In the genomic region with DNA sequence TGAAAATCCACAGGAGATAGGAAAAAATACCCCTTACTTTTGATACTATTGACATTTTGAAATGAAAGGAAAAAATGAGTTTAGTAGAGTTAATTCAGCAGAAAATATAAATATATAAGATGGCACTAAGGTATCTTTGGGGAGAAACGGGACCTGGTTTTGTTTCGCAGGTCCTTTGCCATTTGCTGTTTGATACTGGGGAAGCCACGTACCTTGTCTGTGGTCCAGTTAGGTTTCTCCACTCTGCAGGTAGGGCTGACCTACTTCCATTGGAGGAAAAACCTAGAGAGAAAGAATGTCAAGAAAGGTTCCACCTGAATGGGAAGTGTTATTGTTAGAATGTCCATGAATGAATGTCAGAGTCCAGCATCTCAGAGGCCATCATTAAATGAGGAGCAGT, we compare ENCODE assay signal across 32 cellular contexts. TPM values are rescaled to one million over a fixed set of nuclear protein-coding genes. Genes with fewer than 3 reads are reported as not detected.
"Had no signal": no experiment of that assay in that cellular context is flagged by ENCODE, and none has a peak within 500 bp of the region (broad histone marks: within the 10 kb centered on the region; RNA-seq: fewer than 3 reads in every experiment).

No MANE protein-coding gene starts in this region.

- H3K27ac Mint-ChIP-seq: activated B cell treated with CpG ODN at 0.5 μM for 24 hours; activated CD4-positive, alpha-beta T cell treated with anti-CD3 and anti-CD28 coated beads, Interleukin-2, amount 10 ng/mL, durations not matched to agents 24 days and 14 days; activated CD8-positive, alpha-beta T cell treated with anti-CD3 and anti-CD28 coated beads for 36 hours; activated naive CD4-positive, alpha-beta T cell treated with anti-CD3 and anti-CD28 coated beads for 36 hours; activated naive CD4-positive, alpha-beta T cell treated with anti-CD3 and anti-CD28 coated beads, Interleukin-2, amount 50 U/mL, for 72 hours; activated naive CD8-positive, alpha-beta T cell treated with anti-CD3 and anti-CD28 coated beads for 36 hours; T-helper 1 cell treated with Interleukin-12 subunit alpha and Interleukin-12 subunit beta and Interleukin-4 antibody, amounts not matched to agents 30 μg/mL and 1 μg/mL, for 36 hours; T-helper 2 cell treated with Interferon-gamma antibody and Interleukin-4, amounts not matched to agents 5 μg/mL and 100 μg/mL, for 36 hours had no signal

- DNase-seq: activated B cell treated with CpG ODN at 0.5 μM for 24 hours; activated CD4-positive, alpha-beta memory T cell treated with anti-CD3 and anti-CD28 coated beads for 36 hours; activated CD4-positive, alpha-beta T cell treated with anti-CD3 and anti-CD28 coated beads for 4 hours; activated CD4-positive, alpha-beta T cell treated with anti-CD3 and anti-CD28 coated beads, Interleukin-2, amount 10 ng/mL, durations not matched to agents 24 days and 14 days; activated CD4-positive, alpha-beta T cell treated with anti-CD3 and anti-CD28 coated beads, Interleukin-2, amount 50 U/mL, for 1 hour; activated CD4-positive, alpha-beta T cell treated with anti-CD3 and anti-CD28 coated beads, Interleukin-2, amount 50 U/mL, for 4 hours; activated CD4-positive, CD25-positive, alpha-beta regulatory T cell treated with anti-CD3 and anti-CD28 coated beads, Interleukin-2, amount 50 U/mL, for 72 hours; activated CD8-positive, alpha-beta memory T cell treated with anti-CD3 and anti-CD28 coated beads, Interleukin-2, amount 50 U/mL, for 4 hours; activated CD8-positive, alpha-beta T cell treated with anti-CD3 and anti-CD28 coated beads for 36 hours; activated effector memory CD4-positive, alpha-beta T cell treated with anti-CD3 and anti-CD28 coated beads, Interleukin-2, amount 50 U/mL, for 16 hours; activated gamma-delta T cell treated with Interleukin-2 at 50 U/mL for 16 hours; activated naive CD4-positive, alpha-beta T cell; activated naive CD4-positive, alpha-beta T cell treated with anti-CD3 and anti-CD28 coated beads for 36 hours; activated naive CD4-positive, alpha-beta T cell treated with anti-CD3 and anti-CD28 coated beads, Interleukin-2, amount 50 U/mL, for 16 hours; activated naive CD8-positive, alpha-beta T cell treated with anti-CD3 and anti-CD28 coated beads for 36 hours; activated T-cell treated with anti-CD3 and anti-CD28 coated beads for 4 hours; activated T-cell treated with anti-CD3 and anti-CD28 coated beads, Interleukin-2, amount 50 U/mL, for 1 hour; activated T-cell treated with anti-CD3 and anti-CD28 coated beads, Interleukin-2, amount 50 U/mL, for 4 hours; activated T-cell treated with anti-CD3 and anti-CD28 coated beads, Interleukin-2, amount 50 U/mL, for 72 hours; adrenal gland; amniotic stem cell; aorta; body of pancreas; brain microvascular endothelial cell; central memory CD4-positive, alpha-beta T cell; T-helper 1 cell; T-helper 9 cell had no signal

- H3K9me3 Mint-ChIP-seq: activated B cell treated with CpG ODN at 0.5 μM for 24 hours; activated CD4-positive, alpha-beta memory T cell treated with anti-CD3 and anti-CD28 coated beads for 36 hours; activated CD4-positive, alpha-beta T cell treated with anti-CD3 and anti-CD28 coated beads, Interleukin-2, amount 10 ng/mL, durations not matched to agents 24 days and 14 days; activated CD8-positive, alpha-beta T cell treated with anti-CD3 and anti-CD28 coated beads for 36 hours; activated naive CD4-positive, alpha-beta T cell treated with anti-CD3 and anti-CD28 coated beads for 36 hours; activated naive CD4-positive, alpha-beta T cell treated with anti-CD3 and anti-CD28 coated beads, Interleukin-2, amount 50 U/mL, for 72 hours; activated naive CD8-positive, alpha-beta T cell treated with anti-CD3 and anti-CD28 coated beads for 36 hours; activated T-cell treated with anti-CD3 and anti-CD28 coated beads, Interleukin-2, amount 50 U/mL, for 4 hours; activated T-helper 1 cell treated with anti-CD3 and anti-CD28 coated beads, Interleukin-12 subunit alpha, Interleukin-12 subunit beta, Interleukin-2, Interleukin-4 antibody, amounts not matched to agents 30 ng/mL and 10 ng/mL and 1 ng/mL, durations not matched to agents 14 hours and 24 hours and 36 hours; T-helper 1 cell treated with Interleukin-12 subunit alpha and Interleukin-12 subunit beta and Interleukin-4 antibody, amounts not matched to agents 30 μg/mL and 1 μg/mL, for 36 hours; T-helper 2 cell treated with Interferon-gamma antibody and Interleukin-4, amounts not matched to agents 5 μg/mL and 100 μg/mL, for 36 hours had no signal

- H3K36me3 Mint-ChIP-seq: activated CD4-positive, alpha-beta memory T cell treated with anti-CD3 and anti-CD28 coated beads for 36 hours; activated naive CD4-positive, alpha-beta T cell treated with anti-CD3 and anti-CD28 coated beads, Interleukin-2, amount 50 U/mL, for 72 hours; activated naive CD8-positive, alpha-beta T cell treated with anti-CD3 and anti-CD28 coated beads for 36 hours had no signal

- ATAC-seq: activated CD8-positive, alpha-beta T cell treated with anti-CD3 and anti-CD28 coated beads for 36 hours; activated naive CD4-positive, alpha-beta T cell treated with anti-CD3 and anti-CD28 coated beads, Interleukin-2, amount 50 U/mL, for 72 hours; activated T-cell treated with anti-CD3 and anti-CD28 coated beads, Interleukin-2, amount 50 U/mL, for 4 hours; activated T-cell treated with anti-CD3 and anti-CD28 coated beads, Interleukin-2, amount 50 U/mL, for 72 hours; body of pancreas had no signal

- H3K4me3 Mint-ChIP-seq: activated B cell treated with CpG ODN at 0.5 μM for 24 hours; activated CD4-positive, alpha-beta memory T cell treated with anti-CD3 and anti-CD28 coated beads for 36 hours; activated CD4-positive, alpha-beta T cell treated with anti-CD3 and anti-CD28 coated beads, Interleukin-2, amount 10 ng/mL, durations not matched to agents 24 days and 14 days; activated CD8-positive, alpha-beta T cell treated with anti-CD3 and anti-CD28 coated beads for 36 hours; activated naive CD4-positive, alpha-beta T cell treated with anti-CD3 and anti-CD28 coated beads for 36 hours; activated naive CD8-positive, alpha-beta T cell treated with anti-CD3 and anti-CD28 coated beads for 36 hours; activated T-cell treated with anti-CD3 and anti-CD28 coated beads, Interleukin-2, amount 50 U/mL, for 4 hours; activated T-helper 1 cell treated with anti-CD3 and anti-CD28 coated beads, Interleukin-12 subunit alpha, Interleukin-12 subunit beta, Interleukin-2, Interleukin-4 antibody, amounts not matched to agents 30 ng/mL and 10 ng/mL and 1 ng/mL, durations not matched to agents 14 hours and 24 hours and 36 hours; T-helper 1 cell treated with Interleukin-12 subunit alpha and Interleukin-12 subunit beta and Interleukin-4 antibody, amounts not matched to agents 30 μg/mL and 1 μg/mL, for 36 hours; T-helper 2 cell treated with Interferon-gamma antibody and Interleukin-4, amounts not matched to agents 5 μg/mL and 100 μg/mL, for 36 hours had no signal

- H3K4me1 Mint-ChIP-seq: activated B cell treated with CpG ODN at 0.5 μM for 24 hours; activated naive CD8-positive, alpha-beta T cell treated with anti-CD3 and anti-CD28 coated beads for 36 hours had no signal

RNA-seq across cellular contexts. Expression of a gene that starts 48.1 kb away (rescaled TPM):
- total RNA-seq: astrocyte had no signal
